23 cellular contexts compared by ENCODE assay signal in the genomic region with DNA sequence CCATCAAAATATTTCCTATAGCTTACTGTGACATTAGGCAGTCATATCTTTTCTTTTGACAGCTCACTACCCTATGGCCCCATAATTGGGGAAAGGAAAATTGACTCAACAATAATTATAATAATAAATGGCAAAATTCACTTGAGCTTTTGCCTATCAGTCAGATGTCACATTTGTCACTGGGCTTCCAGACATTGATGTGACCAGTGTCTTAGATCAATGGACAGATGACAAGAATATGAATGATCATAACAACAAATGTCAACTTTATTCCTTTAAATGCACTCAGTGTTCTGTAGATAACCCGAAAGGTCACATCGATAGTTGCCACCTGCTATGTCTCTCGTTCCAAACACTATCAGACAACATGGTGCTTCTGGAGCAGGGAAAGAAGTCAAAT.
DNase-seq lines count a peak whose midpoint lies in the region; ATAC-seq, FAIRE-seq and TF ChIP-seq lines count a peak whose summit lies in the region.
"Had no signal": no experiment of that assay in that cellular context is flagged by ENCODE, and none has a peak within 500 bp of the region (broad histone marks: within the 10 kb centered on the region; RNA-seq: fewer than 3 reads in every experiment).

No MANE protein-coding gene starts in this region.

- dilution Hi-C loops in keratinocyte (cut with MboI; ENCODE audit: extremely low pct_ligation_motif_present, low sequenced_read_pairs): no loop called here

- no peaks in the 10 kb centered on the region for H4K20me1 ChIP-seq in Karpas-422 (ENCODE audit: insufficient read depth, low read depth, low read length)
- no peaks in the 10 kb centered on the region for H4K20me1 ChIP-seq in keratinocyte (ENCODE audit: control insufficient read depth, extremely low read depth, insufficient read depth, low read length)

- peak overlapping the region; percentile 81 for H3K4me2 ChIP-seq in Karpas-422 (ENCODE audit: low read depth, low read length, poor library complexity, severe bottlenecking)
- no peak overlapping the region for H3K4me2 ChIP-seq in keratinocyte (ENCODE audit: control insufficient read depth, extremely low read depth, insufficient read depth, low read depth, low read length)
- H3K4me2 ChIP-seq: A549 had no signal

- no peak overlapping the region for H3K4me3 ChIP-seq in BE2C (ENCODE audit: low read depth, low read length)
- peak overlapping the region; percentile 50; the same call in 1 of the 2 replicates for H3K4me3 ChIP-seq in Karpas-422 (ENCODE audit: low read length)
- no peak overlapping the region for H3K4me3 ChIP-seq in keratinocyte (ENCODE audit: control insufficient read depth in 2 of 3, extremely low read depth in 1 of 3, insufficient read depth in 2 of 3, low read depth in 1 of 3, low read length in 3 of 3)
- H3K4me3 ChIP-seq: A549, HAP-1 had no signal

- DNase-seq in BE2C (peak; percentile 14), Karpas-422 (no peak), keratinocyte (ENCODE audit: low read depth, low spot score) (no peak), globus pallidus (ENCODE audit: low spot score) (no peak)
- DNase-seq: 8988T; ACHN; AML-193; C1 segment of cervical spinal cord; Calu3; CD4-positive, alpha-beta memory T cell; COR-L47; DMS153; DND-41; GOT3; HFFc6 had no signal

- H3K27ac ChIP-seq in Karpas-422 (ENCODE audit: low read length) (peak overlapping the region; percentile 74), keratinocyte (ENCODE audit: control insufficient read depth, insufficient read depth, low read length) (no peak overlapping the region)
- H3K27ac ChIP-seq: A549 had no signal

- H3K9me2 ChIP-seq in Karpas-422 (replicated peaks; ENCODE audit: insufficient read depth, low read length): no peaks in the 10 kb centered on the region

- no peak for TF ChIP-seq CTCF in BE2C (IDR thresholded peaks at IDR 0.05; ENCODE audit: low read depth, low read length)
- no peak for TF ChIP-seq CTCF in keratinocyte (optimal IDR thresholded peaks at IDR 0.05 in 1 of 3, IDR thresholded peaks at IDR 0.05 in 1 of 3, conservative IDR thresholded peaks at IDR 0.05 in 1 of 3; ENCODE audit: extremely low read depth in 1 of 3, insufficient read depth in 2 of 3, low read length in 3 of 3)

- ATAC-seq in GM18858 (IDR thresholded peaks at IDR 0.05; ENCODE audit: unreplicated experiment) (no peak), GM21528 (IDR thresholded peaks at IDR 0.05; ENCODE audit: low FRiP score, unreplicated experiment) (no peak)
- ATAC-seq: A549 had no signal

- peak; percentile 13 for FAIRE-seq in keratinocyte (lab: Jason Lieb, UNC)
- FAIRE-seq: A549, G401.6, GM12892, GM19239, H54 had no signal

- no peaks in the 10 kb centered on the region for H3K79me2 ChIP-seq in Karpas-422 (ENCODE audit: low read length)
- H3K79me2 ChIP-seq in keratinocyte (ENCODE audit: control insufficient read depth, insufficient read depth, low read length): no peaks in the 10 kb centered on the region

- H3K9me1 ChIP-seq in keratinocyte (ENCODE audit: control insufficient read depth, extremely low read depth, insufficient read depth, low read length): no peaks in the 10 kb centered on the region

- H3K36me3 ChIP-seq in BE2C (no peaks in the 10 kb centered on the region), Karpas-422 (ENCODE audit: insufficient read depth, low read length) (no peaks in the 10 kb centered on the region), keratinocyte (ENCODE audit: control insufficient read depth in 2 of 2, extremely low read depth in 1 of 2, insufficient read depth in 2 of 2, low read length in 2 of 2) (no peaks in the 10 kb centered on the region)
- H3K36me3 ChIP-seq: HAP-1 had no signal

- no peaks in the 10 kb centered on the region for H3K9me3 ChIP-seq in BE2C
- H3K9me3 ChIP-seq in Karpas-422 (ENCODE audit: low read length): no peaks in the 10 kb centered on the region
- no peaks in the 10 kb centered on the region for H3K9me3 ChIP-seq in keratinocyte (ENCODE audit: control insufficient read depth, low read depth, low read length)
- H3K9me3 ChIP-seq: A549, HAP-1 had no signal

- H3K4me1 ChIP-seq in BE2C (no peaks in the 10 kb centered on the region), Karpas-422 (ENCODE audit: low read length) (peaks cover 73% of the 10 kb centered on the region), keratinocyte (ENCODE audit: control insufficient read depth, extremely low read depth, insufficient read depth, low read length) (peaks cover 1% of the 10 kb centered on the region)
- H3K4me1 ChIP-seq: A549, HAP-1 had no signal

- H3K27me3 ChIP-seq in BE2C (peaks cover 8% of the 10 kb centered on the region; the same call in 1 of the 2 replicates), Karpas-422 (ENCODE audit: low read length) (no peaks in the 10 kb centered on the region), keratinocyte (ENCODE audit: control insufficient read depth, extremely low read depth, insufficient read depth, low read length) (no peaks in the 10 kb centered on the region)

- H3K9ac ChIP-seq in Karpas-422 (ENCODE audit: low read length) (no peak overlapping the region), keratinocyte (ENCODE audit: control insufficient read depth, extremely low read depth, insufficient read depth, low read length) (no peak overlapping the region)

- H2AFZ ChIP-seq in Karpas-422 (ENCODE audit: low read length) (0 out of 2 replicates have a peak overlapping the region, but pooled peaks have one; percentile 12), keratinocyte (ENCODE audit: control insufficient read depth, low read length) (no peak overlapping the region)
